In the genomic region with DNA sequence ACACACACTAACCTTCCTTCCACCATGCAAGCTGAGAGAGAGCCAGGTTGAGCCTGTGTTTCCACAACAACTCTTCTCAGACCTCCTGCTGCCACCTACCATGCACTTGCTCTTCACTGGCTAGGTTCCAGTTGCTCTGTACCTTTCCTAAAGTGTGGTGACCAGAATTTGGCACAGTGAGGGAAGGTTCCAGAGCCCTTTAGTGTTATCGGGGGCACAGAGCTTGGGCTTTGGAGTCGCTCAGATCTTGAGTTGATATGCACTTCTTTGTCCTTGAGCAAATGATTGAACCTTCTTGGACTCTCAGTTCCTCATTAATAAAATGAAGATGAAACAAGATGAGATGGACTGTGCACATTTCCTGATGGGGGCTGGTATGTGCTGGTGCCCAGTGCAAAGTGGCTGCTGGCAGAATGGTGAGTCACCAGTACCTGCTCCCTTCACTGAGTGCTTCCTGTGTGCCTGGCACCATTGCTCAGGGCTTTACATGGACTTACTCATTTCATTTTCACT, we compare ENCODE assay signal across 8 cellular contexts. TPM values are rescaled to one million over a fixed set of nuclear protein-coding genes. Genes with fewer than 3 reads are reported as not detected.
A peak's percentile ranks its signal among the peaks of the same experiment; 100 is the strongest.
DNase-seq lines count a peak whose midpoint lies in the region; ATAC-seq, FAIRE-seq and TF ChIP-seq lines count a peak whose summit lies in the region.

No MANE protein-coding gene starts in this region.

- POLR2A ChIA-PET in K562 (lab: Yijun Ruan, JAX): interaction anchor here (1.1 kb wide), 1 partner anchor 12 kb away, joined by 3 read pairs; no protein-coding TSS in a partner anchor

- peak; percentile 8 for DNase-seq in Caki2 (ENCODE audit: low read depth)
- DNase-seq in K562 (ENCODE audit: extremely low read depth in 1 of 4, low spot score in 3 of 4): no peak
- no peak for DNase-seq in psoas muscle
- DNase-seq in UCSD-AML1 (lab: John Stamatoyannopoulos, UW; ENCODE audit: unreplicated experiment): no peak
- no peak for DNase-seq in 8988T
- no peak for DNase-seq in T-helper 9 cell

- H3K9ac ChIP-seq in K562 (ENCODE audit: insufficient read depth in 1 of 2, low read depth in 2 of 2, low read length in 2 of 2): no peak overlapping the region

- H3K36me3 ChIP-seq in K562 (ENCODE audit: control insufficient read depth, insufficient read depth, low read length) (no peaks in the 10 kb centered on the region), psoas muscle (ENCODE audit: insufficient read depth in 1 of 2, low read depth in 1 of 2) (no peaks in the 10 kb centered on the region)

- H3K27me3 ChIP-seq in K562 (ENCODE audit: control insufficient read depth in 2 of 2, insufficient read depth in 2 of 2, low read length in 2 of 2) (no peaks in the 10 kb centered on the region), psoas muscle (ENCODE audit: insufficient read depth in 3 of 3, low read length in 2 of 3) (no peaks in the 10 kb centered on the region)

- H3K9me1 ChIP-seq in K562 (ENCODE audit: control insufficient read depth, insufficient read depth, low read length): peaks cover 2% of the 10 kb centered on the region

- no TSS peak for BruUV-seq in K562 (replicated peaks; lab: Mats Ljungman, UMichigan)

- no peak overlapping the region for H3K4me3 ChIP-seq in K562
- H3K4me3 ChIP-seq in psoas muscle: no peak overlapping the region

- WGBS in K562 (ENCODE audit: insufficient coverage, low coverage, missing lambda C conversion rate): 74% methylated on average over 2 of the region's 2 CpGs
- 94 to 100% (median 94%) methylated on average over 2 of the region's 2 CpGs for WGBS in psoas muscle, 3 donors

- H3K27ac ChIP-seq in K562 (ENCODE audit: extremely low read depth, low read depth, low read length) (no peak overlapping the region), psoas muscle (no peak overlapping the region)

- TF ChIP-seq POLR2A in K562 (conservative IDR thresholded peaks at IDR 0.05): no peak

- TF ChIP-seq EP300 in K562 (IDR thresholded peaks at IDR 0.05; ENCODE audit: low read length): no peak

- no peaks in the 10 kb centered on the region for H4K20me1 ChIP-seq in K562 (replicated peaks; ENCODE audit: control insufficient read depth, insufficient read depth, low read length)

- no peak overlapping the region for H2AFZ ChIP-seq in K562 (ENCODE audit: low read depth, low read length)

- H3K4me2 ChIP-seq in K562 (ENCODE audit: insufficient read depth, low read length): no peak overlapping the region

- H3K9me3 ChIP-seq in K562 (replicated peaks; ENCODE audit: control insufficient read depth, insufficient read depth, low read depth, low read length) (0 out of 2 replicates have a peak, but pooled peaks cover 2% of the 10 kb centered on the region), psoas muscle (peaks cover 5% of the 10 kb centered on the region)

- FAIRE-seq in K562 (lab: Jason Lieb, UNC): no peak

- TF ChIP-seq CTCF in K562 (IDR thresholded peaks at IDR 0.05 in 2 of 3, conservative IDR thresholded peaks at IDR 0.05 in 1 of 3; ENCODE audit: insufficient read depth in 2 of 3, low read depth in 1 of 3, low read length in 3 of 3): no peak
- no peak for TF ChIP-seq CTCF in psoas muscle (IDR thresholded peaks at IDR 0.05)

- ATAC-seq in GM19397 (IDR thresholded peaks at IDR 0.05; ENCODE audit: unreplicated experiment): peak; percentile 78
- ATAC-seq in HG03378 (IDR thresholded peaks at IDR 0.05; ENCODE audit: unreplicated experiment): peak; percentile 94
- ATAC-seq in K562: no peak
- no peak for ATAC-seq in psoas muscle

- H3K4me1 ChIP-seq in K562 (replicated peaks in 1 of 2; ENCODE audit: control insufficient read depth in 2 of 2, insufficient read depth in 2 of 2, low read length in 2 of 2) (peaks cover 5 to 10% of the 10 kb centered on the region in 2 experiments; a peak in 3 of 5 replicates), psoas muscle (no peaks in the 10 kb centered on the region)

- CTCF ChIA-PET in K562 (lab: Yijun Ruan, JAX; ENCODE audit: low intra/inter-chr PET ratio): no interaction called here

- intact Hi-C loops in K562 (cut with micrococcal nuclease) (no loop called here), psoas muscle (cut with DNase I) (no loop called here)

- TF ChIP-seq RAD21 in K562 (CRISPR knock-in tag; conservative IDR thresholded peaks at IDR 0.05 in 1 of 2, IDR thresholded peaks at IDR 0.05 in 1 of 2): no peak

- 0 out of 3 replicates have a peak, but pooled peaks cover 5% of the 10 kb centered on the region for H3K79me2 ChIP-seq in K562 (ENCODE audit: control insufficient read depth, insufficient read depth, low read length)

- in situ Hi-C loops in Caki2 (cut with HindIII; ENCODE audit: low pct_unique_long_range_greater_than_20kb, low sequenced_read_pairs) (no loop called here), K562 (cut with MboI) (no loop called here)

TF ChIP-seq in K562, 482 proteins besides CTCF, POLR2A, EP300 and RAD21:
- TF ChIP-seq CBX5 (IDR thresholded peaks at IDR 0.05; ENCODE audit: borderline replicate concordance, low read depth) (no peak), NFIC (IDR thresholded peaks at IDR 0.05) (0 out of 2 replicates have a peak, but pooled peaks have one; percentile 8), SMAD3 (CRISPR knock-in tag; conservative IDR thresholded peaks at IDR 0.05) (no peak), NELFE (IDR thresholded peaks at IDR 0.05; ENCODE audit: insufficient read depth, insufficient read length) (no peak)

RNA-seq across cellular contexts. Expression of a gene that starts 47.1 kb away (rescaled TPM):
- 39.1 and 47.8 TPM in 2 replicates for total RNA-seq in Caki2 (2014; rRNA removed; shearing (Covaris generic); ENCODE audit: low replicate concordance)
- 85.7 and 138 TPM in 2 replicates for total RNA-seq in K562 (2011; cell fraction: chromatin; rRNA removed; ENCODE audit: low replicate concordance)
- total RNA-seq in K562 (2011; cell fraction: nucleolus; rRNA removed): 40.2 and 48.4 TPM in 2 replicates
- total RNA-seq in K562 (2011; cell fraction: nucleoplasm; rRNA removed): 71.6 and 95.8 TPM in 2 replicates
- 17.3 and 21.3 TPM in 2 replicates for total RNA-seq in K562 (2014; rRNA removed)
- 16.3 and 21.7 TPM in 2 replicates for total RNA-seq in K562 (2014; rRNA removed; fragmentation: Illumina TruSeq; extraction: Trizol)
- total RNA-seq in K562 (2015; rRNA removed; fragmentation: Illumina TruSeq; extraction: Trizol): 14.4 and 16.5 TPM in 2 replicates
- 32.7 and 33.4 TPM in 2 replicates for total RNA-seq in K562 (2021)
- polyA plus RNA-seq in K562 (2011; rRNA removed): 11.5 and 19.9 TPM in 2 replicates
- 10.1 and 20.6 TPM in 2 replicates for polyA plus RNA-seq in K562 (2011; cell fraction: cytosol; rRNA removed)
- polyA plus RNA-seq in K562 (2011; cell fraction: nucleus; rRNA removed): 23.6 and 40.4 TPM in 2 replicates
- polyA plus RNA-seq in K562 (2012): 17.9 and 22.9 TPM in 2 replicates
- 23.9 and 27.0 TPM in 2 replicates for polyA plus RNA-seq in K562 (2014; fragmentation: Illumina TruSeq; extraction: Trizol)
- 10 to 100 TPM in 1 of 2 experiments, 1 to 10 TPM in 1; 8.1 to 11.1 TPM for polyA plus RNA-seq in K562 (2014; fragmentation: Nextera tagmentation; extraction: Ambion mirVana)
- 22.5 and 25.2 TPM in 2 replicates for polyA plus RNA-seq in K562 (2014; rRNA removed)
- polyA minus RNA-seq in K562 (2011; rRNA and poly(A)+ RNA removed): 31.3 and 33.1 TPM in 2 replicates
- polyA minus RNA-seq in K562 (2011; cell fraction: cytosol; rRNA and poly(A)+ RNA removed): 15.2 and 15.9 TPM in 2 replicates
- 30.0 and 35.5 TPM in 2 replicates for polyA minus RNA-seq in K562 (2011; cell fraction: nucleus; rRNA and poly(A)+ RNA removed)
- 10 to 100 TPM; 19.6 to 28.0 (median 21.5) TPM for total RNA-seq in psoas muscle
- 10 to 100 TPM; 14.8 to 16.9 (median 15.2) TPM for polyA plus RNA-seq in psoas muscle

Comparison
In these comparisons a context has a peak if more than half of its experiments do, and no peak if none do; other contexts are left out.
1. ATAC-seq: peak in GM19397 (single experiment) and HG03378 (single experiment); none in K562 (single experiment) and psoas muscle (0 of 4).